ENCODE assay signal across 22 cellular contexts in the genomic region with DNA sequence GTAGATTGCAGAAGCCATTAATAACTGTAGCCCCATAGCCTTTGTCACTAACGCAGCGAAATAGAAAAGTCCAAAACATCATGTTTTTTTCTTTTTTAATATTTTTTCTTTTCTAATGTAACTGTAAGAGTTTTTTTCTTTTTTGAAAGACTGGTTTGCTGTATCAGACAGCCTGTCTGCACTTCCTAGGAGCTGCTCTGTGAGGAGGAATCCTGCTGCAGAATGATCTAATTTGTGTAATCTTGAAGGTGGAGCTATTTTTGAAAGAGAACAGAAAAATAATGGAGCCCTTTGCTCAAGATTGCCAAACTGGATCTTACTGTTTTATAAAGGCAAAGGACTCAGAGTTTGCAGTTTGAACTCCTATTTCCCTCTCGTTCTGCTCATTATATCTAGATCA. TPM values are rescaled to one million over a fixed set of nuclear protein-coding genes. Genes with fewer than 3 reads are reported as not detected.
A peak's percentile ranks its signal among the peaks of the same experiment; 100 is the strongest.
DNase-seq lines count a peak whose midpoint lies in the region; ATAC-seq, FAIRE-seq and TF ChIP-seq lines count a peak whose summit lies in the region.
"Had no signal": no experiment of that assay in that cellular context is flagged by ENCODE, and none has a peak within 500 bp of the region (broad histone marks: within the 10 kb centered on the region; RNA-seq: fewer than 3 reads in every experiment).

No MANE protein-coding gene starts in this region.

- H4K8ac ChIP-seq in mesendoderm (ENCODE audit: low read depth, low read length) = no peak overlapping the region

- H3K27ac Mint-ChIP-seq in activated naive CD4-positive, alpha-beta T cell treated with anti-CD3 and anti-CD28 coated beads, Interleukin-2, amount 50 U/mL, for 72 hours = peak overlapping the region; percentile 44 to 82
- H3K27ac Mint-ChIP-seq: GM23338 had no signal

- H3K18ac ChIP-seq in mesendoderm (ENCODE audit: low read length) = no peak overlapping the region

- no peaks in the 10 kb centered on the region for H3K9me2 ChIP-seq in SU-DHL-6 (replicated peaks; ENCODE audit: insufficient read depth, low read length)

- no peak overlapping the region for H4K5ac ChIP-seq in mesendoderm (ENCODE audit: low read length)

- H3K4me3 ChIP-seq in SU-DHL-6 (ENCODE audit: insufficient read depth, low read length, poor library complexity, severe bottlenecking) (no peak overlapping the region), dorsolateral prefrontal cortex (no peak overlapping the region), smooth muscle cell (no peak overlapping the region), mesendoderm (ENCODE audit: low read length) (no peak overlapping the region)
- H3K4me3 ChIP-seq: breast epithelium, GM23338, MG63, transverse colon had no signal

- no peak for TF ChIP-seq CTCF in SU-DHL-6 (IDR thresholded peaks at IDR 0.05; ENCODE audit: insufficient read depth, low read length, poor library complexity, severe bottlenecking)
- no peak for TF ChIP-seq CTCF in dorsolateral prefrontal cortex (IDR thresholded peaks at IDR 0.05 in 54 of 56, conservative IDR thresholded peaks at IDR 0.05 in 2 of 56; ENCODE audit: low read depth in 1 of 56, partially characterized antibody in 56 of 56)
- no peak for TF ChIP-seq CTCF in smooth muscle cell (IDR thresholded peaks at IDR 0.05; ENCODE audit: borderline replicate concordance, insufficient read depth, poor library complexity, severe bottlenecking)

- FAIRE-seq in RCC 7860 (lab: Jason Lieb, UNC) = no peak
- FAIRE-seq: frontal cortex, GM12892 had no signal

- intact Hi-C loops in dorsolateral prefrontal cortex (cut with DNase I) = no loop called here

- WGBS in smooth muscle cell (ENCODE audit: low lambda C conversion rate) = 85% methylated on average over 3 of the region's 3 CpGs
- no CpG with 5 or more reads among the region's 3 CpGs for WGBS in mesendoderm (ENCODE audit: extremely low coverage, insufficient coverage, low lambda C conversion rate)

- no peak overlapping the region for H2AK5ac ChIP-seq in mesendoderm (ENCODE audit: low read length)

- H3K27me3 ChIP-seq in SU-DHL-6 (ENCODE audit: low read length) (no peaks in the 10 kb centered on the region), dorsolateral prefrontal cortex (no peaks in the 10 kb centered on the region), smooth muscle cell (ENCODE audit: low read depth) (no peaks in the 10 kb centered on the region), mesendoderm (ENCODE audit: insufficient read depth, low read length, poor library complexity) (no peaks in the 10 kb centered on the region)
- H3K27me3 ChIP-seq: breast epithelium, MG63, transverse colon had no signal

- no peak overlapping the region for H3K4ac ChIP-seq in mesendoderm (ENCODE audit: low read depth, low read length)

- peak overlapping the region; percentile 45 for H3K4me2 ChIP-seq in SU-DHL-6 (ENCODE audit: low read depth, low read length, poor library complexity, severe bottlenecking)
- H3K4me2 ChIP-seq in smooth muscle cell = peak overlapping the region; percentile 35
- no peak overlapping the region for H3K4me2 ChIP-seq in mesendoderm (ENCODE audit: low read length)
- H3K4me2 ChIP-seq: GM23338 had no signal

- no peaks in the 10 kb centered on the region for H4K20me1 ChIP-seq in SU-DHL-6 (ENCODE audit: low read depth, low read length)
- peaks cover 74% of the 10 kb centered on the region for H4K20me1 ChIP-seq in smooth muscle cell (ENCODE audit: low read depth)

- H3K79me2 ChIP-seq in SU-DHL-6 (ENCODE audit: insufficient read depth, low read length) (no peaks in the 10 kb centered on the region; the same call in 1 of the 2 replicates), smooth muscle cell (ENCODE audit: low read depth) (peaks cover 95% of the 10 kb centered on the region), mesendoderm (ENCODE audit: control insufficient read depth, insufficient read depth, low read length) (peaks cover 11% of the 10 kb centered on the region)

- H3K9ac ChIP-seq in SU-DHL-6 (ENCODE audit: low read length) (no peak overlapping the region), smooth muscle cell (ENCODE audit: low read depth) (no peak overlapping the region), mesendoderm (ENCODE audit: low read length) (no peak overlapping the region)

- H2BK15ac ChIP-seq in mesendoderm (replicated peaks; ENCODE audit: low read depth) = no peak overlapping the region

- H3F3A ChIP-seq in SU-DHL-6 (ENCODE audit: insufficient read depth) (peaks cover 10% of the 10 kb centered on the region; the same call in 1 of the 2 replicates), smooth muscle cell (ENCODE audit: low read depth) (peaks cover 13% of the 10 kb centered on the region)

- H3K23ac ChIP-seq in mesendoderm (ENCODE audit: low read length) = no peak overlapping the region

- ATAC-seq in activated naive CD4-positive, alpha-beta T cell treated with anti-CD3 and anti-CD28 coated beads, Interleukin-2, amount 50 U/mL, for 72 hours = no peak
- ATAC-seq: GM23338; stimulated activated naive CD8-positive, alpha-beta T cell treated with anti-CD3 and anti-CD28 coated beads, Interleukin-15, Interleukin-2, amounts not matched to agents 100 U/mL and 50 U/mL, for 24 hours had no signal

- no peak overlapping the region for H2BK120ac ChIP-seq in mesendoderm (ENCODE audit: low read depth, low read length)

- no peak overlapping the region for H3K56ac ChIP-seq in mesendoderm (ENCODE audit: low read length)

- H3K27ac ChIP-seq in SU-DHL-6 (ENCODE audit: low read depth, low read length) (peak overlapping the region; percentile 16; the same call in 1 of the 2 replicates), dorsolateral prefrontal cortex (peak overlapping the region in 41 of 59 donors; percentile 0 to 79 (median 40)), smooth muscle cell (ENCODE audit: low read depth) (peak overlapping the region; percentile 28), mesendoderm (ENCODE audit: low read depth, low read length) (no peak overlapping the region)
- H3K27ac ChIP-seq: transverse colon had no signal

- H3K36me3 ChIP-seq in SU-DHL-6 (ENCODE audit: low read length) = no peaks in the 10 kb centered on the region
- H3K36me3 ChIP-seq in smooth muscle cell (ENCODE audit: low read depth) = peaks cover 3% of the 10 kb centered on the region
- no peaks in the 10 kb centered on the region for H3K36me3 ChIP-seq in mesendoderm (ENCODE audit: control insufficient read depth, insufficient read depth, low read length)
- H3K36me3 ChIP-seq: breast epithelium, MG63, transverse colon had no signal

- peaks cover 0 to 21% of the 10 kb centered on the region in 2 donors for H3K36me3 Mint-ChIP-seq in activated naive CD4-positive, alpha-beta T cell treated with anti-CD3 and anti-CD28 coated beads, Interleukin-2, amount 50 U/mL, for 72 hours

- H2AFZ ChIP-seq in SU-DHL-6 (ENCODE audit: low read depth, low read length, severe bottlenecking) (no peak overlapping the region), smooth muscle cell (ENCODE audit: low read depth) (no peak overlapping the region)
- H2AFZ ChIP-seq: GM23338 had no signal

- H3K79me1 ChIP-seq in mesendoderm (ENCODE audit: low read length) = peaks cover 24% of the 10 kb centered on the region

- no peaks in the 10 kb centered on the region for H3K9me3 ChIP-seq in SU-DHL-6 (ENCODE audit: insufficient read depth, low read length)
- H3K9me3 ChIP-seq in smooth muscle cell (replicated peaks; ENCODE audit: low read depth) = no peaks in the 10 kb centered on the region
- H3K9me3 ChIP-seq: breast epithelium, MG63, transverse colon had no signal

- H3K4me1 ChIP-seq in smooth muscle cell (ENCODE audit: low read depth) = peaks cover 39% of the 10 kb centered on the region
- peaks cover 2% of the 10 kb centered on the region for H3K4me1 ChIP-seq in mesendoderm (ENCODE audit: control insufficient read depth, low read depth, low read length)

- no peaks in the 10 kb centered on the region for H3K9me3 Mint-ChIP-seq in activated naive CD4-positive, alpha-beta T cell treated with anti-CD3 and anti-CD28 coated beads, Interleukin-2, amount 50 U/mL, for 72 hours
- H3K9me3 Mint-ChIP-seq: activated CD4-positive, alpha-beta T cell treated with anti-CD3 and anti-CD28 coated beads, Interleukin-2, amount 10 ng/mL, durations not matched to agents 7 days and 5 days; GM23338 had no signal

- H2BK5ac ChIP-seq in mesendoderm (ENCODE audit: low read length) = no peak overlapping the region

- no peak for DNase-seq in activated naive CD4-positive, alpha-beta T cell treated with anti-CD3 and anti-CD28 coated beads, Interleukin-2, amount 50 U/mL, for 72 hours (ENCODE audit: low spot score in 2 of 2)
- no peak for DNase-seq in activated naive CD4-positive, alpha-beta T cell treated with Interleukin-2 at 50 U/mL for 16 hours
- DNase-seq in dorsolateral prefrontal cortex = no peak
- DNase-seq in smooth muscle cell (lab: John Stamatoyannopoulos, UW; ENCODE audit: unreplicated experiment) = no peak
- DNase-seq in RCC 7860 (ENCODE audit: low spot score) = no peak
- DNase-seq in mesendoderm = no peak
- DNase-seq in amniotic stem cell (lab: John Stamatoyannopoulos, UW) = no peak
- DNase-seq: activated CD4-positive, alpha-beta T cell treated with anti-CD3 and anti-CD28 coated beads, Interleukin-2, amount 10 ng/mL, durations not matched to agents 7 days and 5 days; DMS53; mammary epithelial cell; MG63; NCI-H1436 treated with DMSO at 0.1 percent for 48 hours; NCI-H524 treated with DMSO at 0.1 percent for 48 hours; stimulated activated naive CD8-positive, alpha-beta T cell treated with anti-CD3 and anti-CD28 coated beads, Interleukin-15, Interleukin-2, amounts not matched to agents 100 U/mL and 50 U/mL, for 24 hours; transverse colon had no signal

RNA-seq across cellular contexts. Expression of gene PACS1, which starts 15.0 kb away (rescaled TPM):
- 100 to 1,000 TPM; 124 TPM for total RNA-seq in activated naive CD4-positive, alpha-beta T cell treated with anti-CD3 and anti-CD28 coated beads, Interleukin-2, amount 50 U/mL, for 72 hours
- 100 to 1,000 TPM in 42 of 120 experiments, 10 to 100 TPM in 78; 58.1 to 131 (median 95.3) TPM for total RNA-seq in dorsolateral prefrontal cortex
- 48.0 and 87.6 TPM in 2 replicates for total RNA-seq in smooth muscle cell
- 139 and 140 TPM in 2 replicates for polyA plus RNA-seq in smooth muscle cell
- 20.2 TPM for polyA plus RNA-seq in mesendoderm (2013, experiment 1 of 2)
- polyA plus RNA-seq in mesendoderm (2013, experiment 2 of 2) = 20.8 TPM

RNA-seq across cellular contexts. Expression of gene SF3B2, which starts 32.9 kb away (rescaled TPM):
- 100 to 1,000 TPM; 236 to 246 TPM for total RNA-seq in activated naive CD4-positive, alpha-beta T cell treated with anti-CD3 and anti-CD28 coated beads, Interleukin-2, amount 50 U/mL, for 72 hours
- 100 to 1,000 TPM; 120 to 225 (median 154) TPM for total RNA-seq in dorsolateral prefrontal cortex
- total RNA-seq in smooth muscle cell = 104 and 125 TPM in 2 replicates
- 182 and 203 TPM in 2 replicates for polyA plus RNA-seq in smooth muscle cell
- polyA plus RNA-seq in mesendoderm (2013, experiment 1 of 2) = 150 TPM
- polyA plus RNA-seq in mesendoderm (2013, experiment 2 of 2) = 150 TPM

RNA-seq across cellular contexts. Expression of gene GAL3ST3, which starts 36.1 kb away (rescaled TPM):
- 1 to 10 TPM in 1 of 2 donors, under 1 TPM in 1; 0.14 to 1.1 TPM for total RNA-seq in activated naive CD4-positive, alpha-beta T cell treated with anti-CD3 and anti-CD28 coated beads, Interleukin-2, amount 50 U/mL, for 72 hours
- total RNA-seq in dorsolateral prefrontal cortex = 10 to 100 TPM in 73 of 120 experiments, 1 to 10 TPM in 47; 3.8 to 17.5 (median 10.5) TPM
- total RNA-seq in smooth muscle cell = 0.27 TPM in 1 of 2 replicates, not detected in the other
- polyA plus RNA-seq in smooth muscle cell = 0.23 TPM in 1 of 2 replicates, not detected in the other
- 5.4 TPM for polyA plus RNA-seq in mesendoderm (2013, experiment 1 of 2)
- polyA plus RNA-seq in mesendoderm (2013, experiment 2 of 2) = 5.8 TPM
- total RNA-seq: activated CD4-positive, alpha-beta T cell treated with anti-CD3 and anti-CD28 coated beads, Interleukin-2, amount 10 ng/mL, durations not matched to agents 7 days and 5 days; transverse colon had no signal
- polyA plus RNA-seq: mammary epithelial cell had no signal

RNA-seq across cellular contexts. Expression of gene CATSPER1, which starts 58.8 kb away (rescaled TPM):
- under 1 TPM in 1 of 2 donors, not detected in 1; 0.80 TPM for total RNA-seq in activated naive CD4-positive, alpha-beta T cell treated with anti-CD3 and anti-CD28 coated beads, Interleukin-2, amount 50 U/mL, for 72 hours
- total RNA-seq in dorsolateral prefrontal cortex = 1 to 10 TPM in 2 of 120 experiments, under 1 TPM in 20, not detected in 98; 0.16 to 1.2 (median 0.36) TPM
- not detected in 2 replicates for total RNA-seq in smooth muscle cell
- polyA plus RNA-seq in smooth muscle cell = 0.55 and 1.7 TPM in 2 replicates
- polyA plus RNA-seq in mesendoderm (2013, experiment 1 of 2) = not detected
- polyA plus RNA-seq in mesendoderm (2013, experiment 2 of 2) = not detected
- total RNA-seq: activated CD4-positive, alpha-beta T cell treated with anti-CD3 and anti-CD28 coated beads, Interleukin-2, amount 10 ng/mL, durations not matched to agents 7 days and 5 days; dermis microvascular lymphatic vessel endothelial cell; frontal cortex; GM23338; skeletal muscle tissue; transverse colon had no signal
- polyA plus RNA-seq: GM23338 had no signal
